8 cellular contexts compared by ENCODE assay signal in the genomic region with DNA sequence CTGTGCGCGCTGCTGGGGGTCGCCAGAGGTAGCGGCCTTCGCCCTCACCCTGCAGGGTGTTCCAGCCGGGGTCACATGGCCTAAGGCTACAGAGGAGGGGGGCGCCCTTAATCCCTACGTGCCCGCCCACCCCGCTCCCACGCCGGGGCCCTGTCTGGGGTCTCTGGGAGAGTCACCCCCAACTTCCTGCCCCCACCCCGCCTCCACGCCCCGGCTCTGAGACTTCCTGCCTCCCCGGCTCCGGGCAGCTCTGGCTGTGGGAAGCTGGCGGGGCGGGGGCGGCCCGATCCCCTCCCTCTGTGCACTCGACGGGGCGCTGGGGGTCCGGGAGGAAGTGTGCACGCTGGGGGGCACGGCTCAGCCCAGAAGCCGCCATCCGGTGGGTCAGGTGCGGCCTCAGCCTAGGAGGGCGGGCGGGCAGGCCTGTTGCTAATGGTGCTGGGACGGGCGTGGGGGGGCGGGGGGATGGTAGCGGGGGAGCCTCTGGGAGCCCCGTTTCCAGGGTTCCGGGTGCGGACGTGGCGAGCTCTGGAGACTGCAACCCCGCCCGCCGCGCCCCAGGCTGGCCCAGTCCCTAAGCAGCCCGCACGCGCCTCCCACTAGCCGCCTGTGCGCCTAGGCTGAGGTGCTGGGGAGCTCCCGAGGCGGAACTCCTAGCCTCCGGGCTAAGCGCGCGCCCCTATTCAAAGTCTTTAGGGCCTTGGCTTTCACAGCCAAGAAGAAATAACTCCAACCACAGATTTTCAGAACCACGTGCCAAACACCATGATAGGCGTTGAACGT.
DNase-seq lines count a peak whose midpoint lies in the region; ATAC-seq and TF ChIP-seq lines count a peak whose summit lies in the region.

No MANE protein-coding gene starts in this region.

- H3K9ac ChIP-seq in OCI-LY3 (ENCODE audit: low read length), result peak overlapping the region; percentile 46; the same call in 1 of the 2 replicates
- peak overlapping the region in 1 of 2 donors; percentile 3 for H3K9ac ChIP-seq in duodenal mucosa (ENCODE audit: low read depth in 1 of 2, low read length in 2 of 2)
- H3K9ac ChIP-seq in mucosa of stomach (ENCODE audit: low read length), result peak overlapping the region; percentile 15

- CTCF ChIA-PET in Calu3 (lab: Charles Lee), result interaction anchor here (1.1 to 2.0 kb wide), 5 partner anchors 13 to 74 kb away, joined by 3 to 10 read pairs (median 5); no protein-coding TSS in a partner anchor

- TF ChIP-seq CTCF in Calu3 (IDR thresholded peaks at IDR 0.05; ENCODE audit: unreplicated experiment) (no peak), OCI-LY3 (IDR thresholded peaks at IDR 0.05; ENCODE audit: low read depth, low read length) (no peak)

- H3K27ac ChIP-seq in OCI-LY3 (ENCODE audit: low read length) (no peak overlapping the region), duodenal mucosa (ENCODE audit: low read depth, low read length) (no peak overlapping the region)

- peaks cover 16% of the 10 kb centered on the region for H3K4me1 Mint-ChIP-seq in Calu3 (ENCODE audit: low read depth, unreplicated experiment)

- peak overlapping the region; percentile 71 for H3K4me3 Mint-ChIP-seq in Calu3 (ENCODE audit: low read depth, unreplicated experiment)

- H4K20me1 ChIP-seq in OCI-LY3 (ENCODE audit: insufficient read depth, low read length), result no peaks in the 10 kb centered on the region

- DNase-seq in Calu3 (no peak), NOMO-1 (lab: John Stamatoyannopoulos, UW; ENCODE audit: unreplicated experiment in 2 of 2) (no peak)

- H3K4me3 ChIP-seq in OCI-LY3 (ENCODE audit: low read length), result peak overlapping the region; percentile 87
- H3K4me3 ChIP-seq in duodenal mucosa (ENCODE audit: low read depth in 1 of 2, low read length in 2 of 2), result peak overlapping the region; percentile 26
- H3K4me3 ChIP-seq in mucosa of stomach (ENCODE audit: low read length), result no peak overlapping the region

- intact Hi-C loops in Calu3 (cut with micrococcal nuclease; ENCODE audit: unreplicated experiment), result no loop called here

- H3K36me3 Mint-ChIP-seq in Calu3 (ENCODE audit: insufficient read depth, unreplicated experiment), result peaks cover 9% of the 10 kb centered on the region

- H3K4me2 ChIP-seq in OCI-LY3 (ENCODE audit: low read length), result peak overlapping the region; percentile 86

- H3K4me1 ChIP-seq in OCI-LY3 (ENCODE audit: low read length) (peaks cover 12% of the 10 kb centered on the region), duodenal mucosa (ENCODE audit: control insufficient read depth in 1 of 2, insufficient read depth in 2 of 2, low read length in 2 of 2) (peaks cover 21% of the 10 kb centered on the region in 2 donors), mucosa of stomach (ENCODE audit: control insufficient read depth, insufficient read depth, low read length) (peaks cover 46% of the 10 kb centered on the region)

- H3K9me3 Mint-ChIP-seq in Calu3 (ENCODE audit: low read depth, unreplicated experiment), result no peaks in the 10 kb centered on the region

- H3K79me2 ChIP-seq in OCI-LY3 (ENCODE audit: low read length), result no peaks in the 10 kb centered on the region

- no peak overlapping the region for H2AFZ ChIP-seq in OCI-LY3 (ENCODE audit: low read depth, low read length)

- H3K27me3 ChIP-seq in OCI-LY3 (ENCODE audit: low read depth, low read length), result peaks cover 18% of the 10 kb centered on the region
- peaks cover 3 to 4% of the 10 kb centered on the region in 2 donors for H3K27me3 ChIP-seq in duodenal mucosa (ENCODE audit: control insufficient read depth in 1 of 2, insufficient read depth in 2 of 2, low read length in 2 of 2)
- peaks cover 31% of the 10 kb centered on the region for H3K27me3 ChIP-seq in mucosa of stomach (ENCODE audit: control insufficient read depth, insufficient read depth, low read length)

- H3K36me3 ChIP-seq in OCI-LY3 (replicated peaks; ENCODE audit: low read depth, low read length) (no peaks in the 10 kb centered on the region), duodenal mucosa (ENCODE audit: control insufficient read depth in 1 of 2, insufficient read depth in 2 of 2, low read length in 2 of 2) (no peaks in the 10 kb centered on the region), mucosa of stomach (ENCODE audit: control insufficient read depth, insufficient read depth, low read length) (no peaks in the 10 kb centered on the region)

- peaks cover 28% of the 10 kb centered on the region for H3K27me3 Mint-ChIP-seq in Calu3 (ENCODE audit: unreplicated experiment)

- ATAC-seq in GM21723 (IDR thresholded peaks at IDR 0.05; ENCODE audit: unreplicated experiment) (no peak), GM19397 (IDR thresholded peaks at IDR 0.05; ENCODE audit: unreplicated experiment) (no peak), GM18873 (IDR thresholded peaks at IDR 0.05; ENCODE audit: low FRiP score, unreplicated experiment) (no peak)

- no peaks in the 10 kb centered on the region for H3K9me3 ChIP-seq in OCI-LY3 (ENCODE audit: insufficient read depth, low read length)
- no peaks in the 10 kb centered on the region for H3K9me3 ChIP-seq in duodenal mucosa (ENCODE audit: control insufficient read depth in 1 of 2, low read length in 2 of 2)
- H3K9me3 ChIP-seq in mucosa of stomach (ENCODE audit: control insufficient read depth, low read length), result no peaks in the 10 kb centered on the region

- no peak overlapping the region for H3K27ac Mint-ChIP-seq in Calu3 (ENCODE audit: unreplicated experiment)

- BruUV-seq in Calu3 (replicated peaks; lab: Mats Ljungman, UMichigan), result no TSS peak
